8 cellular contexts compared by ENCODE assay signal in the genomic region with DNA sequence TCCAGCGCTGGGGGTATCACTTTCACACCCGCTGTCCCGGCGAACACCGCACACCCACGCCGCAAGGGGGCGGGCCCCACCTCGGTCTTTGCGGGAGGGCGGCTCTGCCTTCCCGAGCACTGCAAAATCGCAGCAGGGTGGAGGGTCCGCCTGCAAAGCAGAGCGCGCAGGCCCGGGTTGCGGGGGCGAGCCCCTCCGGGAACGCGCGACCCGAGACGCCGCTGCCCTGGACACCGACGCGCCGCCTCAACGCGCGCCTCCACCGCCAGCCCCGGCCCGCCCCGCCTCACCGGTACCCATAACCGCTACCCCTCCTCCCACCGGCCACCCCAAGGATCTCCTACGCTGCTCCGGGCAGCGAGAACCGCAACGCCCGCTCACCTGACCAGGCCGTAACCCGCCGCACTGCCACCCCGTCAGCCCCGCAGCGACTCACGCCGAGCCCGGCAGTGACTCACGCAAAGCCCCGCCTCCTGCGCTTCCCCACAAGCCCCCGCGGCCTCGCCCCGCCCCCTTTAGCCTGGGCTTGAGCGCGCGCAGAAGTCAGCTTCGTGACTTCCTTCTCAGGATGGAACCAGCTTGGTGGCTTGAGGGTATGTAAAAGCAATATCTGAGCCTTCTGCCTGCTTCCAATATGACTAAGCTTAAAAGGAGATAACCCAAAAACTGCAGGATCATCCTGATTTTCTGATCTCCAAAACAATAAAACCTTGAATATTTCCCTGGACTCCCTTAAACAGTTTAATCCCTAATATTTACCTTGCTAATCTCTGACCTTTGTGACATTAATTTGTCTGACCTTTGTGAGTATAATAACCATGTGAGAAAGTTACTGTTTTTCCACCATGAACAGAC. TPM values are rescaled to one million over a fixed set of nuclear protein-coding genes. Genes with fewer than 3 reads are reported as not detected.
DNase-seq lines count a peak whose midpoint lies in the region; ATAC-seq and TF ChIP-seq lines count a peak whose summit lies in the region.

A gene with protein sequence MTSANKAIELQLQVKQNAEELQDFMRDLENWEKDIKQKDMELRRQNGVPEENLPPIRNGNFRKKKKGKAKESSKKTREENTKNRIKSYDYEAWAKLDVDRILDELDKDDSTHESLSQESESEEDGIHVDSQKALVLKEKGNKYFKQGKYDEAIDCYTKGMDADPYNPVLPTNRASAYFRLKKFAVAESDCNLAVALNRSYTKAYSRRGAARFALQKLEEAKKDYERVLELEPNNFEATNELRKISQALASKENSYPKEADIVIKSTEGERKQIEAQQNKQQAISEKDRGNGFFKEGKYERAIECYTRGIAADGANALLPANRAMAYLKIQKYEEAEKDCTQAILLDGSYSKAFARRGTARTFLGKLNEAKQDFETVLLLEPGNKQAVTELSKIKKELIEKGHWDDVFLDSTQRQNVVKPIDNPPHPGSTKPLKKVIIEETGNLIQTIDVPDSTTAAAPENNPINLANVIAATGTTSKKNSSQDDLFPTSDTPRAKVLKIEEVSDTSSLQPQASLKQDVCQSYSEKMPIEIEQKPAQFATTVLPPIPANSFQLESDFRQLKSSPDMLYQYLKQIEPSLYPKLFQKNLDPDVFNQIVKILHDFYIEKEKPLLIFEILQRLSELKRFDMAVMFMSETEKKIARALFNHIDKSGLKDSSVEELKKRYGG (minus strand): TSS at position 460 of the 855 bp plus-strand sequence. CDS start 3,190 bp downstream, outside the sequence.

- H3K4me3 Mint-ChIP-seq in WTC11 (peak within 1 kb of the TSS; percentile 76), immature natural killer cell (peak within 1 kb of the TSS; percentile 85 to 95 (median 93))

- POLR2A ChIA-PET in AG04449 (lab: Yijun Ruan, JAX) (interaction anchor here (0.7 to 1.0 kb wide), 3 partner anchors 64 to 181 kb away, joined by 3 read pairs; no protein-coding TSS in a partner anchor), WTC11 (lab: Charles Lee) (interaction anchor here (0.6 to 1.4 kb wide), 3 partner anchors 52 to 67 kb away, joined by 3 to 6 read pairs (median 4); a partner anchor contains a TSS)

- H3K27ac Mint-ChIP-seq in WTC11 (peak within 1 kb of the TSS; percentile 67), immature natural killer cell (peak within 1 kb of the TSS; percentile 89 to 100 (median 94))

- peak within 1 kb of the TSS; percentile 85 for H3K27ac ChIP-seq in caudate nucleus (ENCODE audit: low read depth, low read length)

- ATAC-seq in GM18873 (IDR thresholded peaks at IDR 0.05; ENCODE audit: low FRiP score, unreplicated experiment) (peak; percentile 68), HG03139 (IDR thresholded peaks at IDR 0.05; ENCODE audit: unreplicated experiment) (peak; percentile 88), WTC11 (peak; percentile 98)

- H3K9me3 Mint-ChIP-seq in WTC11 (no peaks in the 10 kb centered on the region), immature natural killer cell (no peaks in the 10 kb centered on the region)

- CTCF ChIA-PET in AG04449 (lab: Yijun Ruan, JAX) (interaction anchor here (0.8 to 5.6 kb wide), 19 partner anchors 10 to 241 kb away, joined by 3 to 72 read pairs (median 4); no protein-coding TSS in a partner anchor), WTC11 (lab: Charles Lee) (interaction anchor here (0.6 to 2.0 kb wide), 9 partner anchors 10 to 132 kb away, joined by 3 to 10 read pairs (median 5); a partner anchor contains a TSS)

- TF ChIP-seq CTCF in AG04449 (IDR thresholded peaks at IDR 0.05; ENCODE audit: insufficient read depth, low read length, missing control alignments), result peak; percentile 81
- TF ChIP-seq CTCF in WTC11 (IDR thresholded peaks at IDR 0.05), result peak; percentile 50

- peaks cover 2% of the 10 kb centered on the region; the same call in 1 of the 2 replicates for H3K36me3 Mint-ChIP-seq in WTC11
- H3K36me3 Mint-ChIP-seq in immature natural killer cell, result peaks cover 0 to 2% (median under 1%) of the 10 kb centered on the region in 3 donors

- H3K4me3 ChIP-seq in AG04449 (ENCODE audit: low read depth, low read length), result peak within 1 kb of the TSS; percentile 86

- H3K27me3 Mint-ChIP-seq in WTC11 (ENCODE audit: low read depth), result no peaks in the 10 kb centered on the region
- peaks cover 9 to 24% (median 11%) of the 10 kb centered on the region in 3 donors for H3K27me3 Mint-ChIP-seq in immature natural killer cell (ENCODE audit: low read depth in 3 of 3)

- H3K4me1 Mint-ChIP-seq in WTC11 (peaks cover 21% of the 10 kb centered on the region), immature natural killer cell (peaks cover 45 to 63% of the 10 kb centered on the region in 2 donors)

- DNase-seq in AG04449 (ENCODE audit: low read depth, low spot score) (no peak), NCI-H226 (peak; percentile 92), WTC11 (ENCODE audit: low spot score) (peak; percentile 96), caudate nucleus (lab: John Stamatoyannopoulos, UW) (peak in 60 of 61 donors; percentile 38 to 95 (median 88)), immature natural killer cell (peak; percentile 94 to 95 (median 95)), smooth muscle cell of the brain vasculature (ENCODE audit: low read depth, low spot score) (peak; percentile 86)

TF ChIP-seq in WTC11, 78 proteins besides CTCF, POLR2A, EP300 and RAD21 (continues in another document):
- TF ChIP-seq, protein P1, sequence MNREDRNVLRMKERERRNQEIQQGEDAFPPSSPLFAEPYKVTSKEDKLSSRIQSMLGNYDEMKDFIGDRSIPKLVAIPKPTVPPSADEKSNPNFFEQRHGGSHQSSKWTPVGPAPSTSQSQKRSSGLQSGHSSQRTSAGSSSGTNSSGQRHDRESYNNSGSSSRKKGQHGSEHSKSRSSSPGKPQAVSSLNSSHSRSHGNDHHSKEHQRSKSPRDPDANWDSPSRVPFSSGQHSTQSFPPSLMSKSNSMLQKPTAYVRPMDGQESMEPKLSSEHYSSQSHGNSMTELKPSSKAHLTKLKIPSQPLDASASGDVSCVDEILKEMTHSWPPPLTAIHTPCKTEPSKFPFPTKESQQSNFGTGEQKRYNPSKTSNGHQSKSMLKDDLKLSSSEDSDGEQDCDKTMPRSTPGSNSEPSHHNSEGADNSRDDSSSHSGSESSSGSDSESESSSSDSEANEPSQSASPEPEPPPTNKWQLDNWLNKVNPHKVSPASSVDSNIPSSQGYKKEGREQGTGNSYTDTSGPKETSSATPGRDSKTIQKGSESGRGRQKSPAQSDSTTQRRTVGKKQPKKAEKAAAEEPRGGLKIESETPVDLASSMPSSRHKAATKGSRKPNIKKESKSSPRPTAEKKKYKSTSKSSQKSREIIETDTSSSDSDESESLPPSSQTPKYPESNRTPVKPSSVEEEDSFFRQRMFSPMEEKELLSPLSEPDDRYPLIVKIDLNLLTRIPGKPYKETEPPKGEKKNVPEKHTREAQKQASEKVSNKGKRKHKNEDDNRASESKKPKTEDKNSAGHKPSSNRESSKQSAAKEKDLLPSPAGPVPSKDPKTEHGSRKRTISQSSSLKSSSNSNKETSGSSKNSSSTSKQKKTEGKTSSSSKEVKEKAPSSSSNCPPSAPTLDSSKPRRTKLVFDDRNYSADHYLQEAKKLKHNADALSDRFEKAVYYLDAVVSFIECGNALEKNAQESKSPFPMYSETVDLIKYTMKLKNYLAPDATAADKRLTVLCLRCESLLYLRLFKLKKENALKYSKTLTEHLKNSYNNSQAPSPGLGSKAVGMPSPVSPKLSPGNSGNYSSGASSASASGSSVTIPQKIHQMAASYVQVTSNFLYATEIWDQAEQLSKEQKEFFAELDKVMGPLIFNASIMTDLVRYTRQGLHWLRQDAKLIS (CRISPR knock-in tag; IDR thresholded peaks at IDR 0.05; ENCODE audit: borderline replicate concordance), result no peak
- TF ChIP-seq NR2C2 (CRISPR knock-in tag; IDR thresholded peaks at IDR 0.05) (no peak), NR1H2 (CRISPR knock-in tag; IDR thresholded peaks at IDR 0.05) (no peak), ZNF138 (CRISPR knock-in tag; conservative IDR thresholded peaks at IDR 0.05) (no peak), ETV6 (CRISPR knock-in tag; IDR thresholded peaks at IDR 0.05) (peak; percentile 60), MXD4 (CRISPR knock-in tag; IDR thresholded peaks at IDR 0.05; ENCODE audit: borderline replicate concordance) (no peak), ZNF317 (CRISPR knock-in tag; IDR thresholded peaks at IDR 0.05; ENCODE audit: borderline replicate concordance, low read depth) (no peak; the same call in 1 of the 2 replicates), RORB (CRISPR knock-in tag; IDR thresholded peaks at IDR 0.05) (no peak), TEAD4 (CRISPR knock-in tag; IDR thresholded peaks at IDR 0.05) (no peak), HMGA2 (CRISPR knock-in tag; IDR thresholded peaks at IDR 0.05) (no peak), GABPB1 (CRISPR knock-in tag; IDR thresholded peaks at IDR 0.05) (peak; percentile 40; the same call in 1 of the 2 replicates), NFATC4 (CRISPR knock-in tag; IDR thresholded peaks at IDR 0.05) (no peak)
- TF ChIP-seq, protein P2, sequence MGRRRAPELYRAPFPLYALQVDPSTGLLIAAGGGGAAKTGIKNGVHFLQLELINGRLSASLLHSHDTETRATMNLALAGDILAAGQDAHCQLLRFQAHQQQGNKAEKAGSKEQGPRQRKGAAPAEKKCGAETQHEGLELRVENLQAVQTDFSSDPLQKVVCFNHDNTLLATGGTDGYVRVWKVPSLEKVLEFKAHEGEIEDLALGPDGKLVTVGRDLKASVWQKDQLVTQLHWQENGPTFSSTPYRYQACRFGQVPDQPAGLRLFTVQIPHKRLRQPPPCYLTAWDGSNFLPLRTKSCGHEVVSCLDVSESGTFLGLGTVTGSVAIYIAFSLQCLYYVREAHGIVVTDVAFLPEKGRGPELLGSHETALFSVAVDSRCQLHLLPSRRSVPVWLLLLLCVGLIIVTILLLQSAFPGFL (CRISPR knock-in tag; IDR thresholded peaks at IDR 0.05; ENCODE audit: borderline replicate concordance), result no peak
- TF ChIP-seq, protein P3, sequence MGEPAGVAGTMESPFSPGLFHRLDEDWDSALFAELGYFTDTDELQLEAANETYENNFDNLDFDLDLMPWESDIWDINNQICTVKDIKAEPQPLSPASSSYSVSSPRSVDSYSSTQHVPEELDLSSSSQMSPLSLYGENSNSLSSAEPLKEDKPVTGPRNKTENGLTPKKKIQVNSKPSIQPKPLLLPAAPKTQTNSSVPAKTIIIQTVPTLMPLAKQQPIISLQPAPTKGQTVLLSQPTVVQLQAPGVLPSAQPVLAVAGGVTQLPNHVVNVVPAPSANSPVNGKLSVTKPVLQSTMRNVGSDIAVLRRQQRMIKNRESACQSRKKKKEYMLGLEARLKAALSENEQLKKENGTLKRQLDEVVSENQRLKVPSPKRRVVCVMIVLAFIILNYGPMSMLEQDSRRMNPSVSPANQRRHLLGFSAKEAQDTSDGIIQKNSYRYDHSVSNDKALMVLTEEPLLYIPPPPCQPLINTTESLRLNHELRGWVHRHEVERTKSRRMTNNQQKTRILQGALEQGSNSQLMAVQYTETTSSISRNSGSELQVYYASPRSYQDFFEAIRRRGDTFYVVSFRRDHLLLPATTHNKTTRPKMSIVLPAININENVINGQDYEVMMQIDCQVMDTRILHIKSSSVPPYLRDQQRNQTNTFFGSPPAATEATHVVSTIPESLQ (CRISPR knock-in tag; IDR thresholded peaks at IDR 0.05), result no peak

RNA-seq across cellular contexts. Expression of the gene that starts here (rescaled TPM):
- total RNA-seq in WTC11 (2021), result 34.4 to 44.3 TPM (median 40.6 TPM) in 3 replicates
- 10 to 100 TPM; 16.8 to 38.1 (median 23.1) TPM for polyA plus RNA-seq in immature natural killer cell
